In the genomic region with DNA sequence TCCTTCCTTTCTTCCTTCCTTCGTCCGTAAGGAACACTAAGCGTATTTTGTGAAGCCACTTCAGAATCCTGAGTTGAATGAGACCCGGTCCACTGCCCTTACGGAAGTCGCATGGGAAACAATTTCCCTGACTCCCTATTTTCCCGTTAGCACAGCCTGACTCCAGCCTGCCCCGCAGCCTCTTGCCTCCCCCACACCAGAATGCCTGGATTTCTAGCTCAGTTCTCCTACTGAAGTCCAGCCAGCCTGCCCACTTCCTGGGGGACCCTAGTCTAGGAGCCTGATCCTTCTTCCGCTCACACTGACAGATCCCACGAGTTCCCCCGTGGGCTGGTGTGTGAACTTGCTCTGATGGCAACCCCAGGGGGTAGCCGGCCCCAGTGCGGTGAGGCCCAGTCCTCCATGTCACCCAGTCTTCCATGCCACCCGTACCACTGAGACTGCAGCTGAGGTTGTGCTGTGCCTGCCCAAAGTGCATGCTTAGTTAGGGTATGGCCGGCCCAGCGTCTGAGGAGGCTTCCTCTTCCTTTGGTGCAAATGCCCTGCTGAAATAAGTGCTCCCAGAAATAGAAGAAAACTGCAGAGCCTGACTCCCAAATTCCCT, we compare ENCODE assay signal across 8 cellular contexts. TPM values are rescaled to one million over a fixed set of nuclear protein-coding genes. Genes with fewer than 3 reads are reported as not detected.
DNase-seq lines count a peak whose midpoint lies in the region; ATAC-seq and FAIRE-seq lines count a peak whose summit lies in the region.

No MANE protein-coding gene starts in this region.

- peaks cover 0 to 3% (median 0%) of the 10 kb centered on the region in 3 donors for H3K36me3 ChIP-seq in skeletal muscle tissue (ENCODE audit: control insufficient read depth in 3 of 3, insufficient read depth in 3 of 3, low read length in 3 of 3)

- H3K4me1 ChIP-seq in skeletal muscle tissue (ENCODE audit: control insufficient read depth in 3 of 3, insufficient read depth in 3 of 3, low read length in 3 of 3) = peaks cover 64 to 73% (median 70%) of the 10 kb centered on the region in 3 donors

- no peak overlapping the region for H3K4me3 ChIP-seq in skeletal muscle tissue (ENCODE audit: low read length in 3 of 3)

- no peaks in the 10 kb centered on the region for H3K27me3 ChIP-seq in skeletal muscle tissue (ENCODE audit: control insufficient read depth in 3 of 3, insufficient read depth in 3 of 3, low read length in 3 of 3)

- no peaks in the 10 kb centered on the region for H3K9me3 ChIP-seq in skeletal muscle tissue (ENCODE audit: control insufficient read depth in 3 of 3, low read length in 3 of 3)

- ATAC-seq in GM18909 (IDR thresholded peaks at IDR 0.05; ENCODE audit: poor library complexity, unreplicated experiment) (peak; percentile 32), HG03135 (IDR thresholded peaks at IDR 0.05; ENCODE audit: unreplicated experiment) (peak; percentile 20), HG02870 (IDR thresholded peaks at IDR 0.05; ENCODE audit: unreplicated experiment) (no peak), HG02884 (IDR thresholded peaks at IDR 0.05; ENCODE audit: unreplicated experiment) (no peak)

- no peak for FAIRE-seq in GM19239 (lab: Jason Lieb, UNC)

- DNase-seq in epithelial cell of prostate (ENCODE audit: low read depth, low spot score) (no peak), GM19239 (ENCODE audit: insufficient read length, low spot score) (no peak), hippocampal formation (lab: John Stamatoyannopoulos, UW) (no peak)

- peak overlapping the region in 2 of 3 donors; percentile 7 to 19 for H3K9ac ChIP-seq in skeletal muscle tissue (ENCODE audit: low read depth in 1 of 3, low read length in 3 of 3)

- H3K27ac ChIP-seq in epithelial cell of prostate (peak overlapping the region; percentile 33), skeletal muscle tissue (ENCODE audit: low read depth, low read length) (peak overlapping the region; percentile 43)

RNA-seq across cellular contexts. Expression of gene MGLL, which starts 31.6 kb away (rescaled TPM):
- total RNA-seq in skeletal muscle tissue = 12.5 TPM

Comparison
In these comparisons a context has a peak if more than half of its experiments do, and no peak if none do; other contexts are left out.
1. ATAC-seq: peak in GM18909 (single experiment) and HG03135 (single experiment); none in HG02870 (single experiment) and HG02884 (single experiment).